In genomic region chr3:63910873-63911272, GRCh38 we compare ENCODE assay signal across 8 cellular contexts. TPM values are rescaled to one million over a fixed set of nuclear protein-coding genes. Genes with fewer than 3 reads are reported as not detected.
DNase-seq lines count a peak whose midpoint lies in the region; ATAC-seq and TF ChIP-seq lines count a peak whose summit lies in the region.

No MANE protein-coding gene starts in this region.

- H3K27me3 Mint-ChIP-seq in CD8-positive, alpha-beta T cell (ENCODE audit: low read depth): no peaks in the 10 kb centered on the region
- H3K27me3 Mint-ChIP-seq in MCF 10A (ENCODE audit: insufficient read depth, unreplicated experiment): no peaks in the 10 kb centered on the region
- H3K27me3 Mint-ChIP-seq in naive thymus-derived CD4-positive, alpha-beta T cell: no peaks in the 10 kb centered on the region

- H3K36me3 ChIP-seq in CD8-positive, alpha-beta T cell (ENCODE audit: insufficient read depth, low read length): no peaks in the 10 kb centered on the region
- 0 out of 2 replicates have a peak, but pooled peaks cover 4% of the 10 kb centered on the region for H3K36me3 ChIP-seq in HUES6 (ENCODE audit: control insufficient read depth, insufficient read depth, low read length)
- peaks cover 0 to 4% (median 0%) of the 10 kb centered on the region in 3 experiments for H3K36me3 ChIP-seq in naive thymus-derived CD4-positive, alpha-beta T cell (ENCODE audit: control insufficient read depth in 2 of 3, insufficient read depth in 3 of 3, low read length in 3 of 3)

- peak overlapping the region; percentile 87 for H3K4me3 Mint-ChIP-seq in CD8-positive, alpha-beta T cell
- peak overlapping the region; percentile 77 for H3K4me3 Mint-ChIP-seq in MCF 10A (ENCODE audit: unreplicated experiment)
- peak overlapping the region; percentile 85 to 98 (median 89) for H3K4me3 Mint-ChIP-seq in naive thymus-derived CD4-positive, alpha-beta T cell

- peaks cover 15% of the 10 kb centered on the region for H3K4me1 ChIP-seq in CD8-positive, alpha-beta T cell (ENCODE audit: insufficient read depth, low read length)
- H3K4me1 ChIP-seq in HUES6 (ENCODE audit: control insufficient read depth, insufficient read depth, low read length): peaks cover 11% of the 10 kb centered on the region
- peaks cover 15 to 21% of the 10 kb centered on the region in 2 donors for H3K4me1 ChIP-seq in naive thymus-derived CD4-positive, alpha-beta T cell (ENCODE audit: control insufficient read depth in 2 of 2, insufficient read depth in 2 of 2, low read length in 2 of 2)

- no peak for DNase-seq in CD8-positive, alpha-beta T cell
- DNase-seq in MCF 10A (ENCODE audit: unreplicated experiment): no peak
- peak in 7 of 9 donors; percentile 41 to 69 (median 58) for DNase-seq in naive thymus-derived CD4-positive, alpha-beta T cell
- no peak for DNase-seq in lower leg skin (ENCODE audit: low spot score in 2 of 2)
- no peak for DNase-seq in NCI-H2196 treated with DMSO at 0.1 percent for 48 hours (lab: John Stamatoyannopoulos, UW; ENCODE audit: unreplicated experiment)

- no peaks in the 10 kb centered on the region for H3K9me3 Mint-ChIP-seq in CD8-positive, alpha-beta T cell
- H3K9me3 Mint-ChIP-seq in MCF 10A (ENCODE audit: unreplicated experiment): no peaks in the 10 kb centered on the region
- H3K9me3 Mint-ChIP-seq in naive thymus-derived CD4-positive, alpha-beta T cell: peaks cover 0 to 1% (median 0%) of the 10 kb centered on the region in 11 donors

- peaks cover 37% of the 10 kb centered on the region for H3K4me1 Mint-ChIP-seq in CD8-positive, alpha-beta T cell (ENCODE audit: low read depth)
- no peaks in the 10 kb centered on the region for H3K4me1 Mint-ChIP-seq in MCF 10A (ENCODE audit: insufficient read depth, unreplicated experiment)
- H3K4me1 Mint-ChIP-seq in naive thymus-derived CD4-positive, alpha-beta T cell: peaks cover 0 to 54% (median 38%) of the 10 kb centered on the region in 7 donors

- TF ChIP-seq POLR2A in lower leg skin (IDR thresholded peaks at IDR 0.05): no peak

- no peaks in the 10 kb centered on the region for H3K27me3 ChIP-seq in CD8-positive, alpha-beta T cell (ENCODE audit: insufficient read depth, low read length)
- H3K27me3 ChIP-seq in HUES6 (ENCODE audit: control insufficient read depth, insufficient read depth, low read length): 0 out of 2 replicates have a peak, but pooled peaks cover 3% of the 10 kb centered on the region
- no peaks in the 10 kb centered on the region for H3K27me3 ChIP-seq in naive thymus-derived CD4-positive, alpha-beta T cell (ENCODE audit: control insufficient read depth in 2 of 2, insufficient read depth in 2 of 2, low read length in 2 of 2)

- peaks cover 15% of the 10 kb centered on the region for H3K36me3 Mint-ChIP-seq in CD8-positive, alpha-beta T cell
- peaks cover 24% of the 10 kb centered on the region for H3K36me3 Mint-ChIP-seq in MCF 10A (ENCODE audit: insufficient read depth, unreplicated experiment)
- peaks cover 0 to 11% (median 0%) of the 10 kb centered on the region in 5 donors for H3K36me3 Mint-ChIP-seq in naive thymus-derived CD4-positive, alpha-beta T cell

- H3K4me3 ChIP-seq in CD8-positive, alpha-beta T cell (ENCODE audit: low read depth, low read length): peak overlapping the region; percentile 85
- H3K4me3 ChIP-seq in HUES6 (ENCODE audit: low read depth, low read length) (peak overlapping the region; percentile 80), lower leg skin (ENCODE audit: low read depth, poor library complexity, severe bottlenecking) (no peak overlapping the region)
- H3K4me3 ChIP-seq in naive thymus-derived CD4-positive, alpha-beta T cell (ENCODE audit: low read length): peak overlapping the region; percentile 61

- ATAC-seq in CD8-positive, alpha-beta T cell: peak; percentile 27
- ATAC-seq in naive thymus-derived CD4-positive, alpha-beta T cell: peak; percentile 24
- ATAC-seq in GM19395 (IDR thresholded peaks at IDR 0.05; ENCODE audit: unreplicated experiment) (no peak), GM19328 (IDR thresholded peaks at IDR 0.05; ENCODE audit: unreplicated experiment) (no peak)

- POLR2A ChIA-PET in CD8-positive, alpha-beta T cell (lab: Charles Lee): interaction anchor here (1.0 to 1.6 kb wide), 5 partner anchors 9 to 112 kb away, joined by 3 to 4 read pairs (median 3); no protein-coding TSS in a partner anchor
- POLR2A ChIA-PET in MCF 10A (lab: Yijun Ruan, JAX): interaction anchor here (0.9 to 1.8 kb wide), 8 partner anchors 8 to 1306 kb away, joined by 3 to 19 read pairs (median 4); partner anchors contain the start of gene PSMD6
- POLR2A ChIA-PET in naive thymus-derived CD4-positive, alpha-beta T cell (lab: Charles Lee): interaction anchor here (0.8 to 1.8 kb wide), 4 partner anchors 48 to 68 kb away, joined by 4 to 14 read pairs (median 9); partner anchors contain the start of genes ATXN7 and THOC7

- H3K27ac ChIP-seq in CD8-positive, alpha-beta T cell (ENCODE audit: low read depth, low read length): peak overlapping the region; percentile 84
- no peak overlapping the region for H3K27ac ChIP-seq in HUES6 (ENCODE audit: low read depth, low read length)
- peak overlapping the region; percentile 96 for H3K27ac ChIP-seq in naive thymus-derived CD4-positive, alpha-beta T cell (ENCODE audit: low read depth, low read length)

- WGBS in lower leg skin, 2 donors: 25 to 26% methylated on average over 1 of the region's 1 CpG

- CTCF ChIA-PET in CD8-positive, alpha-beta T cell (lab: Charles Lee): no interaction called here
- CTCF ChIA-PET in MCF 10A (lab: Yijun Ruan, JAX): no interaction called here
- CTCF ChIA-PET in naive thymus-derived CD4-positive, alpha-beta T cell (lab: Charles Lee): interaction anchor here (0.7 kb wide), 1 partner anchor 51 kb away, joined by 3 read pairs; no protein-coding TSS in a partner anchor

- no peaks in the 10 kb centered on the region for H3K9me3 ChIP-seq in CD8-positive, alpha-beta T cell (ENCODE audit: low read length)
- H3K9me3 ChIP-seq in HUES6 (ENCODE audit: control insufficient read depth, insufficient read depth, low read depth, low read length): no peaks in the 10 kb centered on the region
- no peaks in the 10 kb centered on the region for H3K9me3 ChIP-seq in naive thymus-derived CD4-positive, alpha-beta T cell (ENCODE audit: control insufficient read depth in 2 of 3, low read length in 3 of 3)

- H3K27ac Mint-ChIP-seq in CD8-positive, alpha-beta T cell: peak overlapping the region; percentile 94
- peak overlapping the region; percentile 91 for H3K27ac Mint-ChIP-seq in MCF 10A (ENCODE audit: low read depth, unreplicated experiment)
- H3K27ac Mint-ChIP-seq in naive thymus-derived CD4-positive, alpha-beta T cell: peak overlapping the region; percentile 88 to 99 (median 95)

- TF ChIP-seq CTCF in CD8-positive, alpha-beta T cell (IDR thresholded peaks at IDR 0.05): no peak
- TF ChIP-seq CTCF in MCF 10A (IDR thresholded peaks at IDR 0.05; ENCODE audit: unreplicated experiment) (no peak), lower leg skin (IDR thresholded peaks at IDR 0.05) (no peak)

- peak overlapping the region; percentile 62 for H3K9ac ChIP-seq in HUES6 (ENCODE audit: low read length)

- intact Hi-C loops in CD8-positive, alpha-beta T cell (cut with DNase I, micrococcal nuclease): no loop called here
- intact Hi-C loops in MCF 10A (cut with micrococcal nuclease): loop anchor here (5.0 kb wide), 2 partner anchors 51 to 564 kb away; no protein-coding TSS in a partner anchor
- intact Hi-C loops in naive thymus-derived CD4-positive, alpha-beta T cell (cut with micrococcal nuclease): loop anchor here (1.0 kb wide), 4 partner anchors 11 to 112 kb away; partner anchors contain the start of gene PSMD6 (in 1 of the 2)
- intact Hi-C loops in lower leg skin (cut with DNase I; ENCODE audit: low total_unique reads): no loop called here

- BruUV-seq in MCF 10A (replicated peaks; lab: Mats Ljungman, UMichigan): no TSS peak

RNA-seq across cellular contexts. Expression of gene SCAANT1, which starts 1.3 kb away (rescaled TPM):
- total RNA-seq in CD8-positive, alpha-beta T cell: not detected
- total RNA-seq in MCF 10A (2022) (not detected in 2 replicates), lower leg skin (not detected)
- not detected for total RNA-seq in naive thymus-derived CD4-positive, alpha-beta T cell
- not detected for polyA plus RNA-seq in naive thymus-derived CD4-positive, alpha-beta T cell

RNA-seq across cellular contexts. Expression of gene ATXN7, which starts 47.2 kb away (rescaled TPM):
- 100 to 1,000 TPM; 273 to 278 TPM for total RNA-seq in CD8-positive, alpha-beta T cell
- total RNA-seq in MCF 10A (2022): 29.2 and 36.7 TPM in 2 replicates
- 100 to 1,000 TPM in 4 of 5 experiments, 10 to 100 TPM in 1; 72.2 to 204 (median 160) TPM for total RNA-seq in naive thymus-derived CD4-positive, alpha-beta T cell
- polyA plus RNA-seq in naive thymus-derived CD4-positive, alpha-beta T cell: 10 to 100 TPM; 29.8 to 31.6 TPM
- 10 to 100 TPM; 21.4 to 88.6 (median 36.1) TPM for total RNA-seq in lower leg skin

RNA-seq across cellular contexts. Expression of gene THOC7, which starts 47.3 kb away (rescaled TPM):
- total RNA-seq in CD8-positive, alpha-beta T cell: 10 to 100 TPM; 23.0 to 25.5 TPM
- 117 and 123 TPM in 2 replicates for total RNA-seq in MCF 10A (2022)
- total RNA-seq in naive thymus-derived CD4-positive, alpha-beta T cell: 10 to 100 TPM; 24.6 to 86.2 (median 38.7) TPM
- 100 to 1,000 TPM in 1 of 2 donors, 10 to 100 TPM in 1; 60.0 to 113 TPM for polyA plus RNA-seq in naive thymus-derived CD4-positive, alpha-beta T cell
- total RNA-seq in lower leg skin: 10 to 100 TPM; 37.1 to 46.8 (median 44.9) TPM

Comparison
In these comparisons a context has a peak if more than half of its experiments do, and no peak if none do; other contexts are left out.
1. ATAC-seq: peak in CD8-positive, alpha-beta T cell (single experiment) and naive thymus-derived CD4-positive, alpha-beta T cell (single experiment); none in GM19395 (single experiment) and GM19328 (single experiment).
2. DNase-seq: peak in naive thymus-derived CD4-positive, alpha-beta T cell (7 of 9); none in CD8-positive, alpha-beta T cell (0 of 7), MCF 10A (single experiment), lower leg skin (0 of 2) and NCI-H2196 treated with DMSO at 0.1 percent for 48 hours (single experiment).
3. intact Hi-C loops: an anchor here in MCF 10A (5.0 kb wide) and naive thymus-derived CD4-positive, alpha-beta T cell (1.0 kb wide); none called in CD8-positive, alpha-beta T cell and lower leg skin.
4. Peak in every context shown above with its lines, with median percentiles within 50 percentile points of each other: H3K27ac Mint-ChIP-seq and H3K4me3 Mint-ChIP-seq.